10 cellular contexts compared by ENCODE assay signal in genomic region chr12:2382391-2383155, GRCh38.
A peak's percentile ranks its signal among the peaks of the same experiment; 100 is the strongest.
DNase-seq lines count a peak whose midpoint lies in the region; ATAC-seq, FAIRE-seq and TF ChIP-seq lines count a peak whose summit lies in the region.
"Had no signal": no experiment of that assay in that cellular context is flagged by ENCODE, and none has a peak within 500 bp of the region (broad histone marks: within the 10 kb centered on the region; RNA-seq: fewer than 3 reads in every experiment).

No MANE protein-coding gene starts in this region.

- intact Hi-C loops in esophagus muscularis mucosa (cut with DNase I) (no loop called here), sigmoid colon (cut with DNase I) (loop anchor here (5.0 kb wide), 2 partner anchors 50 to 200 kb away; no protein-coding TSS in a partner anchor)

- H3K27me3 ChIP-seq in esophagus muscularis mucosa (no peaks in the 10 kb centered on the region), sigmoid colon (no peaks in the 10 kb centered on the region)

- TF ChIP-seq POLR2A in esophagus muscularis mucosa (IDR thresholded peaks at IDR 0.05; ENCODE audit: low read depth), result no peak
- no peak for TF ChIP-seq POLR2A in sigmoid colon (IDR thresholded peaks at IDR 0.05)

- peak; percentile 36 for FAIRE-seq in GM18507 (lab: Jason Lieb, UNC)
- FAIRE-seq: astrocyte had no signal

- H3K9me3 ChIP-seq in esophagus muscularis mucosa (no peaks in the 10 kb centered on the region), sigmoid colon (no peaks in the 10 kb centered on the region)

- WGBS in esophagus muscularis mucosa, result 73% methylated on average over 5 of the region's 5 CpGs
- WGBS in sigmoid colon, 2 donors, result 78 to 88% methylated on average over 5 of the region's 5 CpGs

- H3K4me3 ChIP-seq in esophagus muscularis mucosa (no peak overlapping the region), sigmoid colon (no peak overlapping the region)

- H3K36me3 ChIP-seq in esophagus muscularis mucosa (no peaks in the 10 kb centered on the region), sigmoid colon (no peaks in the 10 kb centered on the region)

- no peak for DNase-seq in GM18507 (ENCODE audit: extremely low spot score, insufficient read length, low read depth)
- peak; percentile 28 for DNase-seq in NCI-H1694 (lab: John Stamatoyannopoulos, UW)
- no peak for DNase-seq in esophagus muscularis mucosa (ENCODE audit: extremely low spot score)
- no peak for DNase-seq in sigmoid colon
- DNase-seq in activated CD4-positive, alpha-beta T cell treated with anti-CD3 and anti-CD28 coated beads for 1 hour, result no peak
- DNase-seq: activated CD8-positive, alpha-beta memory T cell treated with anti-CD3 and anti-CD28 coated beads, Interleukin-2, amount 10 ng/mL, durations not matched to agents 7 days and 5 days had no signal

- H3K4me1 ChIP-seq in esophagus muscularis mucosa, result peaks cover 58 to 81% (median 70%) of the 10 kb centered on the region in 4 donors
- peaks cover 0 to 93% (median 84%) of the 10 kb centered on the region in 4 donors for H3K4me1 ChIP-seq in sigmoid colon

- TF ChIP-seq EP300 in esophagus muscularis mucosa (IDR thresholded peaks at IDR 0.05) (no peak), sigmoid colon (IDR thresholded peaks at IDR 0.05) (no peak)

- peak overlapping the region; percentile 28 to 81 (median 54) for H3K27ac ChIP-seq in esophagus muscularis mucosa (replicated peaks in 1 of 4)
- H3K27ac ChIP-seq in sigmoid colon, result peak overlapping the region; percentile 72 to 90 (median 84)

- ATAC-seq in GM18870 (IDR thresholded peaks at IDR 0.05; ENCODE audit: unreplicated experiment) (no peak), GM21367 (IDR thresholded peaks at IDR 0.05; ENCODE audit: unreplicated experiment) (no peak)
- ATAC-seq: activated CD8-positive, alpha-beta memory T cell treated with anti-CD3 and anti-CD28 coated beads, Interleukin-2, amount 10 ng/mL, durations not matched to agents 7 days and 5 days; esophagus mucosa had no signal

- TF ChIP-seq CTCF in esophagus muscularis mucosa (IDR thresholded peaks at IDR 0.05), result no peak
- no peak for TF ChIP-seq CTCF in sigmoid colon (IDR thresholded peaks at IDR 0.05)
